Comparison of ENCODE assay signal across 24 cellular contexts in genomic region chr2:45806563-45807358, GRCh38.
DNase-seq lines count a peak whose midpoint lies in the region; ATAC-seq and TF ChIP-seq lines count a peak whose summit lies in the region.
"Had no signal": no experiment of that assay in that cellular context is flagged by ENCODE, and none has a peak within 500 bp of the region (broad histone marks: within the 10 kb centered on the region; RNA-seq: fewer than 3 reads in every experiment).

No MANE protein-coding gene starts in this region.

- no peak overlapping the region for H2AFZ ChIP-seq in neuronal stem cell (ENCODE audit: low read length)

- ATAC-seq in HG03196 (IDR thresholded peaks at IDR 0.05; ENCODE audit: unreplicated experiment): peak; percentile 73
- ATAC-seq: gastroesophageal sphincter; HCT116; mucosa of descending colon; stimulated activated naive CD8-positive, alpha-beta T cell treated with anti-CD3 and anti-CD28 coated beads, Interleukin-15, Interleukin-2, amounts not matched to agents 100 U/mL and 50 U/mL, for 24 hours had no signal

- no peaks in the 10 kb centered on the region for H3K36me3 Mint-ChIP-seq in neural crest cell (ENCODE audit: low read depth)
- H3K36me3 Mint-ChIP-seq: CD4-positive, alpha-beta memory T cell had no signal

- no peak overlapping the region for H3K4me3 ChIP-seq in neuronal stem cell (ENCODE audit: low read length in 2 of 2)
- H3K4me3 ChIP-seq: adrenal gland, colonic mucosa, esophagus squamous epithelium, gastroesophageal sphincter, mucosa of descending colon had no signal

- H3K9ac ChIP-seq in neuronal stem cell (ENCODE audit: low read depth, low read length, poor library complexity): no peak overlapping the region

- no peak overlapping the region for H3K18ac ChIP-seq in neuronal stem cell (ENCODE audit: low read length)

- no peak overlapping the region for H2BK5ac ChIP-seq in neuronal stem cell (ENCODE audit: low read length)

- H3K27ac ChIP-seq in neuronal stem cell (replicated peaks; ENCODE audit: low read length): no peak overlapping the region
- H3K27ac ChIP-seq: adrenal gland, colonic mucosa, esophagus squamous epithelium, gastroesophageal sphincter had no signal

- H3K4me3 Mint-ChIP-seq in neural crest cell: no peak overlapping the region
- H3K4me3 Mint-ChIP-seq: T-helper 1 cell treated with Interleukin-12 subunit alpha and Interleukin-12 subunit beta and Interleukin-4 antibody, amounts not matched to agents 30 μg/mL and 1 μg/mL, for 36 hours had no signal

- no peaks in the 10 kb centered on the region for H3K36me3 ChIP-seq in neuronal stem cell (replicated peaks in 1 of 2; ENCODE audit: control insufficient read depth in 2 of 2, insufficient read depth in 2 of 2, low read length in 2 of 2)
- H3K36me3 ChIP-seq: adrenal gland, colonic mucosa, esophagus squamous epithelium, gastroesophageal sphincter had no signal

- no peak overlapping the region for H3K14ac ChIP-seq in neuronal stem cell (ENCODE audit: low read length)

- no peaks in the 10 kb centered on the region for H3K27me3 ChIP-seq in neuronal stem cell (ENCODE audit: control insufficient read depth in 3 of 3, insufficient read depth in 3 of 3, low read depth in 1 of 3, low read length in 3 of 3)
- H3K27me3 ChIP-seq: adrenal gland, colonic mucosa, esophagus squamous epithelium, gastroesophageal sphincter had no signal

- peaks cover 12% of the 10 kb centered on the region for H3K4me1 Mint-ChIP-seq in neural crest cell

- no peaks in the 10 kb centered on the region for H3K9me3 Mint-ChIP-seq in neural crest cell
- H3K9me3 Mint-ChIP-seq: T-helper 1 cell treated with Interleukin-12 subunit alpha and Interleukin-12 subunit beta and Interleukin-4 antibody, amounts not matched to agents 30 μg/mL and 1 μg/mL, for 36 hours had no signal

- WGBS in neuronal stem cell (ENCODE audit: extremely low coverage in 2 of 2, insufficient read length in 2 of 2, insufficient replicate concordance in 1 of 2), 2 donors: no CpG with 5 or more reads among the region's 8 CpGs

- no peak overlapping the region for H3K4ac ChIP-seq in neuronal stem cell (ENCODE audit: low read length)

- H3K4me1 ChIP-seq in neuronal stem cell (ENCODE audit: control insufficient read depth in 2 of 2, insufficient read depth in 1 of 2, low read depth in 1 of 2, low read length in 2 of 2): no peaks in the 10 kb centered on the region
- H3K4me1 ChIP-seq: colonic mucosa had no signal

- DNase-seq in GM13977 (ENCODE audit: low spot score) (peak; percentile 57), GM20000 (ENCODE audit: low spot score) (peak; percentile 21), neural crest cell (ENCODE audit: low read depth, low spot score) (no peak), neuronal stem cell (ENCODE audit: low spot score) (no peak), H4 (ENCODE audit: low spot score) (no peak), NCI-H2107 (lab: John Stamatoyannopoulos, UW) (no peak)
- DNase-seq: activated CD4-positive, alpha-beta T cell treated with anti-CD3 and anti-CD28 coated beads, Interleukin-2, amount 50 U/mL, for 1 hour; activated effector memory CD4-positive, alpha-beta T cell treated with anti-CD3 and anti-CD28 coated beads, Interleukin-2, amount 50 U/mL, for 16 hours; adrenal gland; CD4-positive, alpha-beta memory T cell; colonic mucosa; esophagus squamous epithelium; GDM1; KG1; mucosa of descending colon; NCI-H1694; NCI-H2171 treated with DMSO at 0.1 percent for 48 hours; NCI-H526 treated with DMSO at 0.1 percent for 48 hours; stimulated activated naive CD8-positive, alpha-beta T cell treated with anti-CD3 and anti-CD28 coated beads, Interleukin-15, Interleukin-2, amounts not matched to agents 100 U/mL and 50 U/mL, for 24 hours had no signal

- H3K27me3 Mint-ChIP-seq in neural crest cell (ENCODE audit: low read depth): no peaks in the 10 kb centered on the region
- H3K27me3 Mint-ChIP-seq: CD4-positive, alpha-beta memory T cell had no signal

- H2BK12ac ChIP-seq in neuronal stem cell (ENCODE audit: low read length): no peak overlapping the region

- H3K23ac ChIP-seq in neuronal stem cell (ENCODE audit: low read depth, low read length, poor library complexity): no peak overlapping the region

- no peak for TF ChIP-seq CTCF in GM13977 (IDR thresholded peaks at IDR 0.05; ENCODE audit: extremely low read depth, insufficient read depth, missing control alignments)
- no peak for TF ChIP-seq CTCF in GM20000 (IDR thresholded peaks at IDR 0.05; ENCODE audit: extremely low read depth, missing control alignments)
- no peak for TF ChIP-seq CTCF in neural crest cell (conservative IDR thresholded peaks at IDR 0.05)

- no peak overlapping the region for H2BK15ac ChIP-seq in neuronal stem cell (ENCODE audit: low read length)

- no peaks in the 10 kb centered on the region for H3K9me3 ChIP-seq in neuronal stem cell (replicated peaks in 1 of 2; ENCODE audit: control insufficient read depth in 2 of 2, insufficient read depth in 1 of 2, low read depth in 1 of 2, low read length in 2 of 2)
- H3K9me3 ChIP-seq: adrenal gland, colonic mucosa, esophagus squamous epithelium, gastroesophageal sphincter, mucosa of descending colon had no signal

- no peak overlapping the region for H4K91ac ChIP-seq in neuronal stem cell (ENCODE audit: low read depth, low read length, poor library complexity)

- no peaks in the 10 kb centered on the region for H3K79me1 ChIP-seq in neuronal stem cell (ENCODE audit: low read depth, low read length)

- H3K27ac Mint-ChIP-seq in neural crest cell (ENCODE audit: unreplicated experiment): peak overlapping the region; percentile 57
- H3K27ac Mint-ChIP-seq: progenitor cell of endocrine pancreas; T-helper 1 cell treated with Interleukin-12 subunit alpha and Interleukin-12 subunit beta and Interleukin-4 antibody, amounts not matched to agents 30 μg/mL and 1 μg/mL, for 36 hours had no signal

- in situ Hi-C loops in GM13977 (cut with MboI; ENCODE audit: low pct_unique_long_range_greater_than_20kb, low sequenced_read_pairs, unreplicated experiment): no loop called here

- no peak overlapping the region for H2AK5ac ChIP-seq in neuronal stem cell (ENCODE audit: low read depth, low read length)

- H4K8ac ChIP-seq in neuronal stem cell (ENCODE audit: low read depth, low read length): no peak overlapping the region

- no peak overlapping the region for H3K4me2 ChIP-seq in neuronal stem cell (ENCODE audit: insufficient read depth, low read length, poor library complexity, severe bottlenecking)

- H2BK120ac ChIP-seq in neuronal stem cell (ENCODE audit: low read depth, low read length): no peak overlapping the region

Comparison
In these comparisons a context has a peak if more than half of its experiments do, and no peak if none do; other contexts are left out.
1. DNase-seq: peak in GM13977 (single experiment) and GM20000 (single experiment); none in neural crest cell (single experiment), neuronal stem cell (single experiment), H4 (single experiment) and NCI-H2107 (single experiment).